28 cellular contexts compared by ENCODE assay signal in the genomic region with DNA sequence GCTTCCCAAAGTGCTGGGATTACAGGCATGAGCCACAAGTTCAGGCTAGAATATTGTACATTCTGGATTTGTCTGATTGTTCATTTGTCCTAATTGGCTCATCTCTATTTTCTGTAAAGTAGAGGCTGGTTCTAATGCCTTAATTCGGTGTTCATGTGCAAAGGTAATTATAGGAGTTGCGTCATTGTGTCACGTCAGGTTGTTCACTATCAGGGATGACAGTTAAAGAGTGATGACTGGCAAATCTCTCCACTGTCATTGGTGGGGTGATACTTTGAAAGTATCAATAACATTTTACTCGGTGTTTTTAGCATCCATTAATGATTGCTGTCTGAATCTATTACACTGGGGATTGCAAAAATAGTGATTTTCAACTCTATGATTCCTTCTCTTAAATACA.
"Had no signal": no experiment of that assay in that cellular context is flagged by ENCODE, and none has a peak within 500 bp of the region (broad histone marks: within the 10 kb centered on the region; RNA-seq: fewer than 3 reads in every experiment).

No MANE protein-coding gene starts in this region.

- ATAC-seq: effector memory CD8-positive, alpha-beta T cell; esophagus mucosa; gastrocnemius medialis; heart right ventricle; left cardiac atrium; left lung; left ventricle myocardium superior; lower lobe of right lung; mucosa of descending colon had no signal

- H3K36me3 Mint-ChIP-seq: mesothelial cell of epicardium, naive B cell had no signal

- DNase-seq: colonic mucosa; cortex of kidney; effector CD8-positive, alpha-beta T cell; effector memory CD8-positive, alpha-beta T cell; endodermal cell; erythroblast; esophagus squamous epithelium; foreskin fibroblast; foreskin melanocyte; gastrocnemius medialis; glutamatergic neuron; head of caudate nucleus; heart right ventricle; hippocampal formation; left cardiac atrium; left lung; left ventricle myocardium superior; lower lobe of right lung; mesenchymal stem cell; mucosa of descending colon; naive B cell had no signal

- H3K36me3 ChIP-seq: colonic mucosa, esophagus squamous epithelium, left lung had no signal

- FAIRE-seq: endometrium, islet of Langerhans, keratinocyte had no signal

- H3K4me1 ChIP-seq: colonic mucosa, left lung had no signal

- H3K4me3 Mint-ChIP-seq: dendritic cell treated with granulocyte-macrophage colony-stimulating factor and Interleukin-4, amounts not matched to agents 40 ng/mL and 50 ng/mL, for 4 days; effector memory CD8-positive, alpha-beta T cell; endodermal cell; mesothelial cell of epicardium; naive B cell had no signal

- H3K27ac ChIP-seq: colonic mucosa, epithelial cell of prostate, esophagus squamous epithelium, gastrocnemius medialis, heart right ventricle, left lung, lower lobe of right lung had no signal

- H3K9me3 ChIP-seq: colonic mucosa, esophagus squamous epithelium, gastrocnemius medialis, heart right ventricle, left lung, lower lobe of right lung, mucosa of descending colon had no signal

- H3K4me1 Mint-ChIP-seq: endodermal cell, mesothelial cell of epicardium had no signal

- H3K27me3 ChIP-seq: colonic mucosa, esophagus squamous epithelium, gastrocnemius medialis, heart right ventricle had no signal

- H3K27ac Mint-ChIP-seq: dendritic cell treated with granulocyte-macrophage colony-stimulating factor and Interleukin-4, amounts not matched to agents 40 ng/mL and 50 ng/mL, for 4 days; effector memory CD8-positive, alpha-beta T cell; endodermal cell; mesothelial cell of epicardium; naive B cell had no signal

- H3K4me3 ChIP-seq: colonic mucosa, esophagus squamous epithelium, gastrocnemius medialis, heart right ventricle, left lung, lower lobe of right lung, mucosa of descending colon had no signal

- H3K9me3 Mint-ChIP-seq: dendritic cell treated with granulocyte-macrophage colony-stimulating factor and Interleukin-4, amounts not matched to agents 40 ng/mL and 50 ng/mL, for 4 days; effector memory CD8-positive, alpha-beta T cell; endodermal cell; naive B cell had no signal
